In the genomic region with DNA sequence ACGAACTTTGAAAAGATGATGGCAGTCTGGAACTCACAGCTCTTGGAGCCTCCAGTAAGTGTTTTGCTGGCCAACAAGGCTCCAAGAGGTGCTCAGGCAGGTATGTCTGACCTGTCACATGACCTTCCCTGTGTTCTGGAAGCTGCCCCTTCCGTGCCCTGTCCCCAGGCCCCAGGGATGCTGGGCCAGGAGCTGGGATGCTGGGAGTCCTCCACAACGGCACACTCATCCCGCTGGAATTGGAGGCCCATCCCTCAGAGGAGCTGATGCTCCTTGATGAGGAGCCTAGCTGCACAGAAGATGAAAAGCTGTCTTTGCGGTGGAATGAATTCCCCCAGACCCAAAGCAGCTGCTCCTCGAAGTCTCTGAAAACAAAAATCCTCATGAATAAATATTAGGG, we compare ENCODE assay signal across 17 cellular contexts. TPM values are rescaled to one million over a fixed set of nuclear protein-coding genes. Genes with fewer than 3 reads are reported as not detected.
DNase-seq lines count a peak whose midpoint lies in the region; ATAC-seq, FAIRE-seq and TF ChIP-seq lines count a peak whose summit lies in the region.
"Had no signal": no experiment of that assay in that cellular context is flagged by ENCODE, and none has a peak within 500 bp of the region (broad histone marks: within the 10 kb centered on the region; RNA-seq: fewer than 3 reads in every experiment).

No MANE protein-coding gene starts in this region.

- peaks cover 0 to 28% of the 10 kb centered on the region in 2 donors for H3K27me3 ChIP-seq in left lung

- H3K4me3 Mint-ChIP-seq in activated CD4-positive, alpha-beta memory T cell treated with anti-CD3 and anti-CD28 coated beads for 36 hours: no peak overlapping the region
- H3K4me3 Mint-ChIP-seq in immature natural killer cell: peak overlapping the region in 1 of 5 donors; percentile 17
- H3K4me3 Mint-ChIP-seq: CD4-positive, CD25-positive, alpha-beta regulatory T cell; H9; neural progenitor cell had no signal

- no peak overlapping the region for H3K4me3 ChIP-seq in left lung
- H3K4me3 ChIP-seq: neural progenitor cell had no signal

- CTCF ChIA-PET in activated CD4-positive, alpha-beta memory T cell treated with anti-CD3 and anti-CD28 coated beads for 36 hours (lab: Charles Lee): interaction anchor here (0.7 to 1.0 kb wide), 6 partner anchors 9 to 195 kb away, joined by 3 to 4 read pairs (median 4); no protein-coding TSS in a partner anchor

- no peaks in the 10 kb centered on the region for H3K9me3 ChIP-seq in left lung

- peaks cover 6% of the 10 kb centered on the region for H3K27me3 Mint-ChIP-seq in activated CD4-positive, alpha-beta memory T cell treated with anti-CD3 and anti-CD28 coated beads for 36 hours
- peaks cover 4 to 12% (median 4%) of the 10 kb centered on the region in 3 donors for H3K27me3 Mint-ChIP-seq in immature natural killer cell (ENCODE audit: low read depth in 3 of 3)

- H3K27ac ChIP-seq in left lung: peak overlapping the region in 1 of 2 donors; percentile 33
- H3K27ac ChIP-seq: neural progenitor cell had no signal

- TF ChIP-seq CTCF in left lung (IDR thresholded peaks at IDR 0.05): no peak

- no peaks in the 10 kb centered on the region for H3K36me3 ChIP-seq in left lung
- H3K36me3 ChIP-seq: neural progenitor cell had no signal

- no peaks in the 10 kb centered on the region for H3K36me3 Mint-ChIP-seq in activated CD4-positive, alpha-beta memory T cell treated with anti-CD3 and anti-CD28 coated beads for 36 hours
- H3K36me3 Mint-ChIP-seq in immature natural killer cell: no peaks in the 10 kb centered on the region
- H3K36me3 Mint-ChIP-seq: neural progenitor cell had no signal

- no peaks in the 10 kb centered on the region for H3K4me1 ChIP-seq in left lung
- H3K4me1 ChIP-seq: neural progenitor cell had no signal

- DNase-seq in AG20443 (ENCODE audit: low spot score): peak; percentile 58
- peak; percentile 48 for DNase-seq in HTR-8/SVneo (ENCODE audit: insufficient read length, low spot score)
- no peak for DNase-seq in activated CD4-positive, alpha-beta memory T cell treated with anti-CD3 and anti-CD28 coated beads for 36 hours
- no peak for DNase-seq in left lung
- no peak for DNase-seq in SHP77 (lab: John Stamatoyannopoulos, UW)
- DNase-seq in immature natural killer cell: no peak
- DNase-seq: CD4-positive, CD25-positive, alpha-beta regulatory T cell; H9; hippocampal formation; stimulated activated naive CD4-positive, alpha-beta T cell had no signal

- intact Hi-C loops in activated CD4-positive, alpha-beta memory T cell treated with anti-CD3 and anti-CD28 coated beads for 36 hours (cut with micrococcal nuclease): loop anchor here (10.0 kb wide), 1 partner anchor 148 kb away; no protein-coding TSS in a partner anchor
- intact Hi-C loops in left lung (cut with DNase I): no loop called here

- no peaks in the 10 kb centered on the region for H3K9me3 Mint-ChIP-seq in activated CD4-positive, alpha-beta memory T cell treated with anti-CD3 and anti-CD28 coated beads for 36 hours
- H3K9me3 Mint-ChIP-seq in immature natural killer cell: no peaks in the 10 kb centered on the region
- H3K9me3 Mint-ChIP-seq: H9, neural progenitor cell had no signal

- POLR2A ChIA-PET in activated CD4-positive, alpha-beta memory T cell treated with anti-CD3 and anti-CD28 coated beads for 36 hours (lab: Charles Lee): no interaction called here

- peaks cover 20% of the 10 kb centered on the region for H3K4me1 Mint-ChIP-seq in activated CD4-positive, alpha-beta memory T cell treated with anti-CD3 and anti-CD28 coated beads for 36 hours (ENCODE audit: low read depth)
- peaks cover 29 to 38% of the 10 kb centered on the region in 2 donors for H3K4me1 Mint-ChIP-seq in immature natural killer cell

- peak overlapping the region; percentile 30 for H3K27ac Mint-ChIP-seq in activated CD4-positive, alpha-beta memory T cell treated with anti-CD3 and anti-CD28 coated beads for 36 hours
- H3K27ac Mint-ChIP-seq in immature natural killer cell: peak overlapping the region in 2 of 6 donors; percentile 19 to 44
- H3K27ac Mint-ChIP-seq: CD4-positive, CD25-positive, alpha-beta regulatory T cell; H9 had no signal

- FAIRE-seq in HTR-8/SVneo (lab: Jason Lieb, UNC): no peak
- FAIRE-seq: TTC549 had no signal

- ATAC-seq in left lung (peak; percentile 9), HG03571 (IDR thresholded peaks at IDR 0.05; ENCODE audit: unreplicated experiment) (no peak), GM21576 (IDR thresholded peaks at IDR 0.05; ENCODE audit: unreplicated experiment) (no peak)

RNA-seq across cellular contexts. Expression of a gene that starts 47.8 kb away (rescaled TPM):
- not detected for total RNA-seq in activated CD4-positive, alpha-beta memory T cell treated with anti-CD3 and anti-CD28 coated beads for 36 hours
- not detected for total RNA-seq in left lung
- polyA plus RNA-seq in immature natural killer cell: not detected
- total RNA-seq: CD4-positive, CD25-positive, alpha-beta regulatory T cell; G401; H9; liver; sciatic nerve had no signal
- polyA plus RNA-seq: CD4-positive, CD25-positive, alpha-beta regulatory T cell; liver had no signal

RNA-seq across cellular contexts. Expression of a gene that starts 53.0 kb away (rescaled TPM):
- total RNA-seq in activated CD4-positive, alpha-beta memory T cell treated with anti-CD3 and anti-CD28 coated beads for 36 hours: 10 to 100 TPM; 71.7 to 77.6 TPM
- total RNA-seq in left lung: 1 to 10 TPM; 1.9 to 3.0 TPM
- polyA plus RNA-seq in immature natural killer cell: 100 to 1,000 TPM; 325 to 458 (median 329) TPM
- total RNA-seq: G401, H9 had no signal

Comparison
In these comparisons a context has a peak if more than half of its experiments do, and no peak if none do; other contexts are left out.
1. DNase-seq: peak in AG20443 (single experiment) and HTR-8/SVneo (single experiment); none in activated CD4-positive, alpha-beta memory T cell treated with anti-CD3 and anti-CD28 coated beads for 36 hours (single experiment), left lung (0 of 2), SHP77 (0 of 2) and immature natural killer cell (0 of 3).
2. RNA of a gene that starts 53.0 kb away (total RNA-seq): 71.7 to 77.6 TPM in activated CD4-positive, alpha-beta memory T cell treated with anti-CD3 and anti-CD28 coated beads for 36 hours; 1.9 to 3.0 TPM in left lung; every median in the first group is over 10 times any median in the second.